29 cellular contexts compared by ENCODE assay signal in the genomic region with DNA sequence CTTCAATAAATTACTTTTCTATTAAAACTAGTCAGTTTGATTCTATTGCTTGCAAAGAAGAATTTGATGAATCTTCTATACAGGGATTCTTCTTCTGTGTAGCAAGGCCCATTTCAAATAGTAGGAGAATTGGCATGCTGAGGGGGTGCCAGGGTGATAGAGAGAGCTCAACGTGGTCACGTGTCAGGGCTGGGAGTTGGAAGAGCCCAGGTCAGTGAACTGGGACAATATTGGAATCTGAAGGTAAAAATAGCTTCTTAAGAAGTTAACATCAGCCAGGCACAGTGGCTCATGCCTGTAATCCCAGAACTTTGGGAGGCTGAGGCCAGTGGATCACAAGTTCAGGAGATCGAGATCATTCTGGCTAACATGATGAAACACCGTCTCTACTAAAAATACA.
"Had no signal": no experiment of that assay in that cellular context is flagged by ENCODE, and none has a peak within 500 bp of the region (broad histone marks: within the 10 kb centered on the region; RNA-seq: fewer than 3 reads in every experiment).

No MANE protein-coding gene starts in this region.

- ATAC-seq: activated CD8-positive, alpha-beta T cell treated with anti-CD3 and anti-CD28 coated beads for 36 hours; activated naive CD4-positive, alpha-beta T cell treated with anti-CD3 and anti-CD28 coated beads, Interleukin-2, amount 50 U/mL, for 72 hours; activated T-cell treated with anti-CD3 and anti-CD28 coated beads, Interleukin-2, amount 50 U/mL, for 4 hours; activated T-cell treated with anti-CD3 and anti-CD28 coated beads, Interleukin-2, amount 50 U/mL, for 72 hours; activated T-helper 17 cell treated with anti-CD3 and anti-CD28 coated beads, Interleukin-2, amount 50 U/mL, for 72 hours; T-cell; T-helper 17 cell had no signal

- H3K27me3 ChIP-seq: adrenal gland had no signal

- DNase-seq: activated B cell treated with CpG ODN at 0.5 μM for 24 hours; activated CD4-positive, alpha-beta memory T cell treated with anti-CD3 and anti-CD28 coated beads for 36 hours; activated CD4-positive, alpha-beta T cell treated with anti-CD3 and anti-CD28 coated beads for 4 hours; activated CD4-positive, alpha-beta T cell treated with anti-CD3 and anti-CD28 coated beads, Interleukin-2, amount 10 ng/mL, durations not matched to agents 24 days and 14 days; activated CD4-positive, alpha-beta T cell treated with anti-CD3 and anti-CD28 coated beads, Interleukin-2, amount 50 U/mL, for 1 hour; activated CD4-positive, alpha-beta T cell treated with anti-CD3 and anti-CD28 coated beads, Interleukin-2, amount 50 U/mL, for 4 hours; activated CD4-positive, CD25-positive, alpha-beta regulatory T cell treated with anti-CD3 and anti-CD28 coated beads, Interleukin-2, amount 50 U/mL, for 72 hours; activated CD8-positive, alpha-beta memory T cell treated with anti-CD3 and anti-CD28 coated beads, Interleukin-2, amount 50 U/mL, for 4 hours; activated CD8-positive, alpha-beta T cell treated with anti-CD3 and anti-CD28 coated beads for 36 hours; activated effector memory CD4-positive, alpha-beta T cell treated with anti-CD3 and anti-CD28 coated beads, Interleukin-2, amount 50 U/mL, for 16 hours; activated gamma-delta T cell treated with Interleukin-2 at 50 U/mL for 16 hours; activated naive CD4-positive, alpha-beta T cell; activated naive CD4-positive, alpha-beta T cell treated with anti-CD3 and anti-CD28 coated beads for 36 hours; activated naive CD4-positive, alpha-beta T cell treated with anti-CD3 and anti-CD28 coated beads, Interleukin-2, amount 50 U/mL, for 16 hours; activated naive CD8-positive, alpha-beta T cell treated with anti-CD3 and anti-CD28 coated beads for 36 hours; activated T-cell treated with anti-CD3 and anti-CD28 coated beads for 4 hours; activated T-cell treated with anti-CD3 and anti-CD28 coated beads, Interleukin-2, amount 50 U/mL, for 1 hour; activated T-cell treated with anti-CD3 and anti-CD28 coated beads, Interleukin-2, amount 50 U/mL, for 4 hours; activated T-cell treated with anti-CD3 and anti-CD28 coated beads, Interleukin-2, amount 50 U/mL, for 72 hours; adrenal gland; amniotic stem cell; aorta; central memory CD4-positive, alpha-beta T cell; T-cell; T-helper 17 cell; T-helper 9 cell had no signal

- H3K36me3 ChIP-seq: adrenal gland had no signal

- H3K4me3 ChIP-seq: adrenal gland had no signal

- H3K9me3 ChIP-seq: adrenal gland had no signal

- H3K27ac ChIP-seq: adrenal gland, VCaP had no signal

- H3K4me1 ChIP-seq: adrenal gland had no signal
